ENCODE assay signal across 1 cellular context in the genomic region with DNA sequence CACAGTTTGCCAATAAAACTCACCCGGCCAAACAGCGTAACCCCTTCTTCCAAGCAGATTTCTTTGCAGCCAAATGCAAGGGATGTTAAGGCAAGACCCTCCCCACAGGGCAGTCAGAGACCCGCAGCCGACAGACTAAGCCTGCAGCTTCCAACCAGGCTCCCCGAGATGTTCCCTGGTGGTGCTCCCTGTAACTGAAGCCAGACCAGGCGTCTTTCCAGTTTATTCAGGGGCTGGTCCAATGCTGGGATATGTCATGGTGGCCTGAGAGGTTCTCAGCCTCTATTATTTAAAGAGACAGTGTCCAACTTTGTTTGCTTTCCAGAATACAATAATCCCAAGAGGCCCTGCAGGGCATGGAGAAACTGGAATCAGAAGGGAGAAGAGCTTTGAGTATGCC.
TF ChIP-seq lines count a peak whose summit lies in the region.

A gene (minus strand): TSS at position 196 of the 400 bp plus-strand sequence. CDS start 4,599 bp downstream, outside the sequence.

TF ChIP-seq in HepG2, 621 proteins besides CTCF, POLR2A, EP300 and RAD21:
- TF ChIP-seq, protein P1, sequence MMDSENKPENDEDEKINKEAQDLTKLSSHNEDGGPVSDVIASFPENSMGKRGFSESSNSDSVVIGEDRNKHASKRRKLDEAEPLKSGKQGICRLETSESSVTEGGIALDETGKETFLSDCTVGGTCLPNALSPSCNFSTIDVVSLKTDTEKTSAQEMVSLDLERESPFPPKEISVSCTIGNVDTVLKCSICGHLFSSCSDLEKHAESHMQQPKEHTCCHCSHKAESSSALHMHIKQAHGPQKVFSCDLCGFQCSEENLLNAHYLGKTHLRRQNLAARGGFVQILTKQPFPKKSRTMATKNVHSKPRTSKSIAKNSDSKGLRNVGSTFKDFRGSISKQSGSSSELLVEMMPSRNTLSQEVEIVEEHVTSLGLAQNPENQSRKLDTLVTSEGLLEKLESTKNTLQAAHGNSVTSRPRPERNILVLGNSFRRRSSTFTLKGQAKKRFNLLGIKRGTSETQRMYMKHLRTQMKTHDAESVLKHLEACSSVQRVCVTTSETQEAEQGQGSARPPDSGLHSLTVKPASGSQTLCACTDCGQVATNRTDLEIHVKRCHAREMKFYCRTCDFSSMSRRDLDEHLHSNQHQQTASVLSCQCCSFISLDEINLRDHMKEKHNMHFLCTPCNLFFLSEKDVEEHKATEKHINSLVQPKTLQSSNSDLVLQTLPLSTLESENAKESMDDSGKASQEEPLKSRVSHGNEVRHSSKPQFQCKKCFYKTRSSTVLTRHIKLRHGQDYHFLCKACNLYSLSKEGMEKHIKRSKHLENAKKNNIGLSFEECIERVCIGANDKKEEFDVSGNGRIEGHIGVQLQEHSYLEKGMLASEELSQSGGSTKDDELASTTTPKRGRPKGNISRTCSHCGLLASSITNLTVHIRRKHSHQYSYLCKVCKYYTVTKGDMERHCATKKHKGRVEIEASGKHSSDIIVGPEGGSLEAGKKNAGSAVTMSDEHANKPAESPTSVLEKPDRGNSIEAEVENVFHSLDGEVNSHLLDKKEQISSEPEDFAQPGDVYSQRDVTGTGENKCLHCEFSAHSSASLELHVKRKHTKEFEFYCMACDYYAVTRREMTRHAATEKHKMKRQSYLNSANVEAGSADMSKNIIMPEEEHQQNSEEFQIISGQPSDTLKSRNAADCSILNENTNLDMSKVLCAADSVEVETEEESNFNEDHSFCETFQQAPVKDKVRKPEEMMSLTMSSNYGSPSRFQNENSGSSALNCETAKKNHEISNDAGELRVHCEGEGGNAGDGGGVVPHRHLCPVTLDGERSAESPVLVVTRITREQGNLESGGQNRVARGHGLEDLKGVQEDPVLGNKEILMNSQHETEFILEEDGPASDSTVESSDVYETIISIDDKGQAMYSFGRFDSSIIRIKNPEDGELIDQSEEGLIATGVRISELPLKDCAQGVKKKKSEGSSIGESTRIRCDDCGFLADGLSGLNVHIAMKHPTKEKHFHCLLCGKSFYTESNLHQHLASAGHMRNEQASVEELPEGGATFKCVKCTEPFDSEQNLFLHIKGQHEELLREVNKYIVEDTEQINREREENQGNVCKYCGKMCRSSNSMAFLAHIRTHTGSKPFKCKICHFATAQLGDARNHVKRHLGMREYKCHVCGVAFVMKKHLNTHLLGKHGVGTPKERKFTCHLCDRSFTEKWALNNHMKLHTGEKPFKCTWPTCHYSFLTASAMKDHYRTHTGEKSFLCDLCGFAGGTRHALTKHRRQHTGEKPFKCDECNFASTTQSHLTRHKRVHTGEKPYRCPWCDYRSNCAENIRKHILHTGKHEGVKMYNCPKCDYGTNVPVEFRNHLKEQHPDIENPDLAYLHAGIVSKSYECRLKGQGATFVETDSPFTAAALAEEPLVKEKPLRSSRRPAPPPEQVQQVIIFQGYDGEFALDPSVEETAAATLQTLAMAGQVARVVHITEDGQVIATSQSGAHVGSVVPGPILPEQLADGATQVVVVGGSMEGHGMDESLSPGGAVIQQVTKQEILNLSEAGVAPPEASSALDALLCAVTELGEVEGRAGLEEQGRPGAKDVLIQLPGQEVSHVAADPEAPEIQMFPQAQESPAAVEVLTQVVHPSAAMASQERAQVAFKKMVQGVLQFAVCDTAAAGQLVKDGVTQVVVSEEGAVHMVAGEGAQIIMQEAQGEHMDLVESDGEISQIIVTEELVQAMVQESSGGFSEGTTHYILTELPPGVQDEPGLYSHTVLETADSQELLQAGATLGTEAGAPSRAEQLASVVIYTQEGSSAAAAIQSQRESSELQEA (CRISPR knock-in tag; IDR thresholded peaks at IDR 0.05; ENCODE audit: not compliant biosample characterization): no peak
- TF ChIP-seq NCOR1 (IDR thresholded peaks at IDR 0.05; ENCODE audit: borderline replicate concordance, low read length): no peak
- no peak for TF ChIP-seq GZF1 (CRISPR knock-in tag; IDR thresholded peaks at IDR 0.05)
- no peak for TF ChIP-seq MTA1 (CRISPR knock-in tag; IDR thresholded peaks at IDR 0.05; ENCODE audit: borderline replicate concordance)
- no peak for TF ChIP-seq ELF3 (CRISPR knock-in tag; IDR thresholded peaks at IDR 0.05)
- TF ChIP-seq FOSL1 (CRISPR knock-in tag; IDR thresholded peaks at IDR 0.05; ENCODE audit: borderline replicate concordance): no peak
TF ChIP-seq in HepG2: peak in this region for 0.
